Comparison of ENCODE assay signal across 8 cellular contexts in genomic region chrX:15493118-15494082, GRCh38. TPM values are rescaled to one million over a fixed set of nuclear protein-coding genes. Genes with fewer than 3 reads are reported as not detected.
DNase-seq lines count a peak whose midpoint lies in the region; ATAC-seq, FAIRE-seq and TF ChIP-seq lines count a peak whose summit lies in the region.

TSS of gene PIR (minus strand) at chrX:15493333. CDS start at chrX:15491257, 2,076 bp downstream.

- no peaks in the 10 kb centered on the region for H3K27me3 Mint-ChIP-seq in WTC11 (ENCODE audit: low read depth)

- H3K4me3 ChIP-seq in AG04449 (ENCODE audit: low read depth, low read length) (peak within 1 kb of the TSS; percentile 58), kidney (ENCODE audit: low read length in 2 of 2) (peak within 1 kb of the TSS; percentile 59 to 63)

- DNase-seq in AG04449 (ENCODE audit: low read depth, low spot score): no peak
- DNase-seq in NCI-H2196 (lab: John Stamatoyannopoulos, UW; ENCODE audit: unreplicated experiment): peak; percentile 82
- peak; percentile 88 for DNase-seq in WTC11 (ENCODE audit: low spot score)
- DNase-seq in cerebellum (ENCODE audit: low spot score): peak; percentile 84
- peak; percentile 93 for DNase-seq in kidney
- peak; percentile 80 for DNase-seq in stimulated activated CD4-positive, alpha-beta T cell treated with anti-CD3 and anti-CD28 coated beads, Interleukin-15, amount 100 ng/mL, for 24 hours

- H3K9me3 Mint-ChIP-seq in WTC11: no peaks in the 10 kb centered on the region

- no peaks in the 10 kb centered on the region for H3K9me3 ChIP-seq in kidney (ENCODE audit: control insufficient read depth in 1 of 2, low read length in 2 of 2)

- H3K4me3 Mint-ChIP-seq in WTC11: peak within 1 kb of the TSS; percentile 84

- H3K9ac ChIP-seq in kidney (ENCODE audit: low read length in 2 of 2): no peak within 1 kb of the TSS

- no peaks in the 10 kb centered on the region for H3K36me3 ChIP-seq in kidney (ENCODE audit: control insufficient read depth in 1 of 2, insufficient read depth in 2 of 2, low read length in 2 of 2)

- H3K36me3 Mint-ChIP-seq in WTC11: peaks cover 7% of the 10 kb centered on the region

- peak within 1 kb of the TSS; percentile 87 for H3K27ac Mint-ChIP-seq in WTC11

- H3K4me1 ChIP-seq in kidney (ENCODE audit: control insufficient read depth in 1 of 2, insufficient read depth in 1 of 2, low read depth in 1 of 2, low read length in 2 of 2): peaks cover 0 to 2% of the 10 kb centered on the region in 2 donors

- peaks cover 18% of the 10 kb centered on the region for H3K4me1 Mint-ChIP-seq in WTC11

- no peak within 1 kb of the TSS for H3K27ac ChIP-seq in kidney (ENCODE audit: low read depth in 2 of 2, low read length in 2 of 2)

- CTCF ChIA-PET in AG04449 (lab: Yijun Ruan, JAX) (interaction anchor here (0.6 to 3.5 kb wide), 6 partner anchors 12 to 144 kb away, joined by 3 to 12 read pairs (median 4); no protein-coding TSS in a partner anchor), WTC11 (lab: Charles Lee) (interaction anchor here (0.6 to 1.7 kb wide), 7 partner anchors 22 to 143 kb away, joined by 3 to 5 read pairs (median 3); no protein-coding TSS in a partner anchor)

- peak; percentile 54 for FAIRE-seq in kidney (lab: Jason Lieb, UNC)

- POLR2A ChIA-PET in AG04449 (lab: Yijun Ruan, JAX): no interaction called here
- POLR2A ChIA-PET in WTC11 (lab: Charles Lee): interaction anchor here (0.7 to 1.0 kb wide), 2 partner anchors 18 to 182 kb away, joined by 3 read pairs; no protein-coding TSS in a partner anchor

- intact Hi-C loops in kidney (cut with DNase I): no loop called here

- peak; percentile 40 for TF ChIP-seq CTCF in AG04449 (IDR thresholded peaks at IDR 0.05; ENCODE audit: insufficient read depth, low read length, missing control alignments)
- TF ChIP-seq CTCF in WTC11 (IDR thresholded peaks at IDR 0.05): no peak
- peak; percentile 30 for TF ChIP-seq CTCF in kidney (IDR thresholded peaks at IDR 0.05; ENCODE audit: borderline replicate concordance, extremely low read depth, insufficient read depth)

- ATAC-seq in GM18868 (IDR thresholded peaks at IDR 0.05; ENCODE audit: unreplicated experiment): peak; percentile 92
- peak; percentile 97 for ATAC-seq in HG03097 (IDR thresholded peaks at IDR 0.05; ENCODE audit: low FRiP score, unreplicated experiment)
- peak; percentile 97 for ATAC-seq in WTC11

TF ChIP-seq in WTC11, 78 proteins besides CTCF, POLR2A, EP300 and RAD21:
- TF ChIP-seq NR1H2 (CRISPR knock-in tag; IDR thresholded peaks at IDR 0.05) (no peak), FOXP1 (CRISPR knock-in tag; IDR thresholded peaks at IDR 0.05; ENCODE audit: borderline replicate concordance) (0 out of 2 replicates have a peak, but pooled peaks have one; percentile 21), NFE2L1 (CRISPR knock-in tag; IDR thresholded peaks at IDR 0.05) (peak; percentile 97)

RNA-seq across cellular contexts. Expression of gene PIR, which starts in this region (rescaled TPM):
- total RNA-seq in WTC11 (2021) (17.1 to 21.0 TPM (median 19.9 TPM) in 3 replicates), cerebellum (1.7 TPM), kidney (7.0 TPM)
- polyA plus RNA-seq in kidney (ENCODE audit: insufficient read depth, low read depth, low replicate concordance): 36.5 TPM
